9 cellular contexts compared by ENCODE assay signal in genomic region chr6:166490671-166491500, GRCh38.
A peak's percentile ranks its signal among the peaks of the same experiment; 100 is the strongest.
DNase-seq lines count a peak whose midpoint lies in the region; ATAC-seq, FAIRE-seq and TF ChIP-seq lines count a peak whose summit lies in the region.
"Had no signal": no experiment of that assay in that cellular context is flagged by ENCODE, and none has a peak within 500 bp of the region (broad histone marks: within the 10 kb centered on the region; RNA-seq: fewer than 3 reads in every experiment).

No MANE protein-coding gene starts in this region.

- 7% methylated on average over 16 of the region's 18 CpGs for WGBS in HepG2 (ENCODE audit: low lambda C conversion rate)

- POLR2A ChIA-PET in AG04450 (lab: Yijun Ruan, JAX) (interaction anchor here (0.6 kb wide), 1 partner anchor 22 kb away, joined by 3 read pairs; no protein-coding TSS in a partner anchor), HepG2 (lab: Yijun Ruan, JAX) (no interaction called here)
- POLR2A ChIA-PET in CD8-positive, alpha-beta memory T cell (lab: Charles Lee): no interaction called here

- H3K36me3 ChIP-seq in left ventricle myocardium inferior: peaks cover 64% of the 10 kb centered on the region
- no peaks in the 10 kb centered on the region for H3K36me3 ChIP-seq in CD8-positive, alpha-beta memory T cell (ENCODE audit: insufficient read depth, low read length)
- no peaks in the 10 kb centered on the region for H3K36me3 ChIP-seq in HepG2 (replicated peaks in 1 of 2; ENCODE audit: control insufficient read depth in 1 of 2, insufficient read depth in 2 of 2, low read length in 2 of 2)

- H2AFZ ChIP-seq in HepG2 (ENCODE audit: low read length): no peak overlapping the region

- no peak for TF ChIP-seq RAD21 in HepG2 (CRISPR knock-in tag; IDR thresholded peaks at IDR 0.05)

- DNase-seq in AG04450 (ENCODE audit: low read depth, low spot score) (peak; percentile 18), NCI-H1092 (lab: John Stamatoyannopoulos, UW) (peak; percentile 78), left ventricle myocardium inferior (peak; percentile 14), sciatic nerve (ENCODE audit: low spot score) (no peak), HepG2 (ENCODE audit: low spot score) (no peak)
- DNase-seq in activated CD4-positive, CD25-positive, alpha-beta regulatory T cell (lab: John Stamatoyannopoulos, UW): no peak
- DNase-seq in CD8-positive, alpha-beta memory T cell: no peak
- DNase-seq: SW 1271 had no signal

- H3K4me1 ChIP-seq in left ventricle myocardium inferior (peaks cover 45% of the 10 kb centered on the region), HepG2 (ENCODE audit: insufficient read depth, low read length) (no peaks in the 10 kb centered on the region)
- peaks cover 23% of the 10 kb centered on the region for H3K4me1 ChIP-seq in CD8-positive, alpha-beta memory T cell (ENCODE audit: insufficient read depth, low read length)

- intact Hi-C loops in left ventricle myocardium inferior (cut with micrococcal nuclease): no loop called here
- intact Hi-C loops in sciatic nerve (cut with DNase I): no loop called here
- intact Hi-C loops in HepG2 (cut with micrococcal nuclease; ENCODE audit: unreplicated experiment): no loop called here

- no peak overlapping the region for H3K4me3 ChIP-seq in AG04450 (ENCODE audit: low read depth, low read length)
- no peak overlapping the region for H3K4me3 ChIP-seq in left ventricle myocardium inferior
- H3K4me3 ChIP-seq in CD8-positive, alpha-beta memory T cell (ENCODE audit: low read length): no peak overlapping the region
- no peak overlapping the region for H3K4me3 ChIP-seq in HepG2 (replicated peaks in 1 of 3; ENCODE audit: insufficient read depth in 1 of 3, low read depth in 2 of 3, low read length in 3 of 3)

- BruUV-seq in HepG2 (replicated peaks; lab: Mats Ljungman, UMichigan): no TSS peak

- H3K4me3 Mint-ChIP-seq in CD8-positive, alpha-beta memory T cell: no peak overlapping the region

- H3K27me3 ChIP-seq in AG04450 (ENCODE audit: control insufficient read depth, insufficient read depth, low read length) (no peaks in the 10 kb centered on the region), left ventricle myocardium inferior (ENCODE audit: low read depth) (no peaks in the 10 kb centered on the region), HepG2 (ENCODE audit: control insufficient read depth in 1 of 2, insufficient read depth in 2 of 2, low read length in 2 of 2) (peaks cover 9 to 87% of the 10 kb centered on the region in 2 experiments; a peak in 4 of 5 replicates)
- H3K27me3 ChIP-seq in CD8-positive, alpha-beta memory T cell (ENCODE audit: insufficient read depth, low read length, poor library complexity, severe bottlenecking): no peaks in the 10 kb centered on the region

- no peaks in the 10 kb centered on the region for H3K9me3 Mint-ChIP-seq in CD8-positive, alpha-beta memory T cell

- in situ Hi-C loops in HepG2 (cut with HindIII; ENCODE audit: extremely low pct_ligation_motif_present, low pct_unique_long_range_greater_than_20kb): no loop called here

- H3K4me1 Mint-ChIP-seq in CD8-positive, alpha-beta memory T cell: peaks cover 33 to 36% (median 34%) of the 10 kb centered on the region in 3 donors

- H3K27ac Mint-ChIP-seq in CD8-positive, alpha-beta memory T cell: peak overlapping the region in 3 of 8 donors; percentile 12 to 86 (median 72)

- CTCF ChIA-PET in AG04450 (lab: Charles Lee): no interaction called here
- CTCF ChIA-PET in CD8-positive, alpha-beta memory T cell (lab: Charles Lee): interaction anchor here (0.6 kb wide), 1 partner anchor 109 kb away, joined by 3 read pairs; no protein-coding TSS in a partner anchor
- CTCF ChIA-PET in HepG2 (lab: Yijun Ruan, JAX; ENCODE audit: low intra/inter-chr PET ratio, low total read pairs): no interaction called here

- H3K79me2 ChIP-seq in HepG2 (ENCODE audit: insufficient read depth, low read length): no peaks in the 10 kb centered on the region

- TF ChIP-seq CTCF in AG04450 (IDR thresholded peaks at IDR 0.05; ENCODE audit: low read depth, low read length) (no peak), left ventricle myocardium inferior (IDR thresholded peaks at IDR 0.05; ENCODE audit: borderline replicate concordance) (no peak), HepG2 (CRISPR knock-in tag; IDR thresholded peaks at IDR 0.05) (no peak)

- peak overlapping the region; percentile 11 for H3K27ac ChIP-seq in AG04450 (ENCODE audit: low read depth, low read length)
- H3K27ac ChIP-seq in left ventricle myocardium inferior (replicated peaks): no peak overlapping the region
- H3K27ac ChIP-seq in CD8-positive, alpha-beta memory T cell (ENCODE audit: low read depth, low read length): no peak overlapping the region
- no peak overlapping the region for H3K27ac ChIP-seq in HepG2 (ENCODE audit: extremely low read length, insufficient read depth, low read length)

- H3K27me3 Mint-ChIP-seq in CD8-positive, alpha-beta memory T cell: peaks cover 4 to 5% of the 10 kb centered on the region in 2 donors

- no peak for FAIRE-seq in HepG2 (lab: Jason Lieb, UNC)

- H3K9ac ChIP-seq in HepG2 (ENCODE audit: insufficient read depth, low read depth, low read length): no peak overlapping the region

- ATAC-seq in SK-N-SH treated with all-trans-retinoic acid at 6 μM for 48 hours: peak; percentile 55
- no peak for ATAC-seq in sciatic nerve
- no peak for ATAC-seq in HepG2

- H3K9me3 ChIP-seq in AG04450 (ENCODE audit: control insufficient read depth, insufficient read depth, low read length) (no peaks in the 10 kb centered on the region; the same call in 1 of the 2 replicates), left ventricle myocardium inferior (replicated peaks) (no peaks in the 10 kb centered on the region), HepG2 (ENCODE audit: low read length) (no peaks in the 10 kb centered on the region)
- H3K9me3 ChIP-seq in CD8-positive, alpha-beta memory T cell (ENCODE audit: low read length): no peaks in the 10 kb centered on the region

- no peaks in the 10 kb centered on the region for H4K20me1 ChIP-seq in HepG2 (ENCODE audit: insufficient read depth, low read length)

- H3K36me3 Mint-ChIP-seq in CD8-positive, alpha-beta memory T cell: peaks cover 0 to 4% (median 0%) of the 10 kb centered on the region in 3 donors

- TF ChIP-seq POLR2A in HepG2 (IDR thresholded peaks at IDR 0.05; ENCODE audit: insufficient read depth in 1 of 2, low read depth in 2 of 2, low read length in 2 of 2): no peak

- no peak overlapping the region for H3K4me2 ChIP-seq in HepG2 (ENCODE audit: low read depth, low read length)

- TF ChIP-seq EP300 in HepG2 (IDR thresholded peaks at IDR 0.05; ENCODE audit: low read depth in 2 of 2, low read length in 2 of 2) (no peak), HepG2 (CRISPR knock-in tag; IDR thresholded peaks at IDR 0.05; ENCODE audit: borderline replicate concordance) (no peak)

TF ChIP-seq in SK-N-SH treated with all-trans-retinoic acid at 6 μM for 48 hours, 23 proteins besides CTCF, POLR2A, EP300 and RAD21 (continues in another document):
- TF ChIP-seq ZNF8 (CRISPR knock-in tag; IDR thresholded peaks at IDR 0.05) (peak; percentile 77), TSHZ2 (CRISPR knock-in tag; IDR thresholded peaks at IDR 0.05) (no peak), ZNF70 (CRISPR knock-in tag; IDR thresholded peaks at IDR 0.05) (peak; percentile 51; the same call in 1 of the 2 replicates)

TF ChIP-seq in HepG2, 621 proteins besides CTCF, POLR2A, EP300 and RAD21 (continues in another document):
- TF ChIP-seq PRDM15 (CRISPR knock-in tag; IDR thresholded peaks at IDR 0.05): no peak

Comparison
In these comparisons a context has a peak if more than half of its experiments do, and no peak if none do; other contexts are left out.
1. DNase-seq: peak in AG04450 (single experiment), NCI-H1092 (single experiment) and left ventricle myocardium inferior (single experiment); none in activated CD4-positive, CD25-positive, alpha-beta regulatory T cell (0 of 4), CD8-positive, alpha-beta memory T cell (0 of 5), sciatic nerve (single experiment) and HepG2 (single experiment).